In the genomic region with DNA sequence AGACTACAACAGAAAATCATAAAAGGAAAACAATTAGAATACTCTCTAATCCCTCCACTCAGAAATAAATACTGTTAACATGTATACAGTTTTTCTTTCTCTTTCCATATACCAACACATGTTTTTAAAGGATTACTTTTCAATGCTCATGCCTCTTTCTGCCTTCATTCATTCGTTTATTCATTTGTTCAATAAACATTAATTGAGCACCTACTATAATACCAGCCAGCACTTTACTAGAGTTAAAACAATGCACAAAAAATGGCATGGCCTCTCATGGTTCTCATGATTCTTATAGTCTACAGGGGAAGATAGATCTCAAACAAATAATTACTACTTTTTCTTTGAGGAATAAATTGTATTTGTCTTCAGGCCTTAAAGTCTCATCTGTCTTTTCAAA, we compare ENCODE assay signal across 2 cellular contexts.
TF ChIP-seq lines count a peak whose summit lies in the region.

No MANE protein-coding gene starts in this region.

TF ChIP-seq in SK-N-SH, 30 proteins besides CTCF, POLR2A, EP300 and RAD21 (continued from another document):
- TF ChIP-seq TAF1 (IDR thresholded peaks at IDR 0.05; ENCODE audit: borderline replicate concordance, low read depth, low read length) = no peak
- no peak for TF ChIP-seq ELF1 (IDR thresholded peaks at IDR 0.05)
- TF ChIP-seq, protein P1, sequence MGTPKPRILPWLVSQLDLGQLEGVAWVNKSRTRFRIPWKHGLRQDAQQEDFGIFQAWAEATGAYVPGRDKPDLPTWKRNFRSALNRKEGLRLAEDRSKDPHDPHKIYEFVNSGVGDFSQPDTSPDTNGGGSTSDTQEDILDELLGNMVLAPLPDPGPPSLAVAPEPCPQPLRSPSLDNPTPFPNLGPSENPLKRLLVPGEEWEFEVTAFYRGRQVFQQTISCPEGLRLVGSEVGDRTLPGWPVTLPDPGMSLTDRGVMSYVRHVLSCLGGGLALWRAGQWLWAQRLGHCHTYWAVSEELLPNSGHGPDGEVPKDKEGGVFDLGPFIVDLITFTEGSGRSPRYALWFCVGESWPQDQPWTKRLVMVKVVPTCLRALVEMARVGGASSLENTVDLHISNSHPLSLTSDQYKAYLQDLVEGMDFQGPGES (IDR thresholded peaks at IDR 0.05; ENCODE audit: low read depth, low read length) = no peak
- no peak for TF ChIP-seq FOXJ3 (CRISPR knock-in tag; IDR thresholded peaks at IDR 0.05)
- TF ChIP-seq, protein P2, sequence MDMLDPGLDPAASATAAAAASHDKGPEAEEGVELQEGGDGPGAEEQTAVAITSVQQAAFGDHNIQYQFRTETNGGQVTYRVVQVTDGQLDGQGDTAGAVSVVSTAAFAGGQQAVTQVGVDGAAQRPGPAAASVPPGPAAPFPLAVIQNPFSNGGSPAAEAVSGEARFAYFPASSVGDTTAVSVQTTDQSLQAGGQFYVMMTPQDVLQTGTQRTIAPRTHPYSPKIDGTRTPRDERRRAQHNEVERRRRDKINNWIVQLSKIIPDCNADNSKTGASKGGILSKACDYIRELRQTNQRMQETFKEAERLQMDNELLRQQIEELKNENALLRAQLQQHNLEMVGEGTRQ (IDR thresholded peaks at IDR 0.05; ENCODE audit: borderline replicate concordance, low read depth, low read length) = no peak
- TF ChIP-seq RFX5 (IDR thresholded peaks at IDR 0.05; ENCODE audit: low read length) = no peak
- TF ChIP-seq NRF1 (IDR thresholded peaks at IDR 0.05; ENCODE audit: low read depth, low read length) = no peak

TF ChIP-seq in SK-N-SH treated with all-trans-retinoic acid at 6 μM for 48 hours, 23 proteins besides CTCF, POLR2A, EP300 and RAD21 (continued from another document):
- TF ChIP-seq, protein P3, sequence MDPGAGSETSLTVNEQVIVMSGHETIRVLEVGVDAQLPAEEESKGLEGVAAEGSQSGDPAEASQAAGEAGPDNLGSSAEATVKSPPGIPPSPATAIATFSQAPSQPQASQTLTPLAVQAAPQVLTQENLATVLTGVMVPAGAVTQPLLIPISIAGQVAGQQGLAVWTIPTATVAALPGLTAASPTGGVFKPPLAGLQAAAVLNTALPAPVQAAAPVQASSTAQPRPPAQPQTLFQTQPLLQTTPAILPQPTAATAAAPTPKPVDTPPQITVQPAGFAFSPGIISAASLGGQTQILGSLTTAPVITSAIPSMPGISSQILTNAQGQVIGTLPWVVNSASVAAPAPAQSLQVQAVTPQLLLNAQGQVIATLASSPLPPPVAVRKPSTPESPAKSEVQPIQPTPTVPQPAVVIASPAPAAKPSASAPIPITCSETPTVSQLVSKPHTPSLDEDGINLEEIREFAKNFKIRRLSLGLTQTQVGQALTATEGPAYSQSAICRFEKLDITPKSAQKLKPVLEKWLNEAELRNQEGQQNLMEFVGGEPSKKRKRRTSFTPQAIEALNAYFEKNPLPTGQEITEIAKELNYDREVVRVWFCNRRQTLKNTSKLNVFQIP (CRISPR knock-in tag; IDR thresholded peaks at IDR 0.05; ENCODE audit: borderline replicate concordance, low read depth) = no peak
- no peak for TF ChIP-seq SNAI2 (CRISPR knock-in tag; IDR thresholded peaks at IDR 0.05)
- TF ChIP-seq, protein P4, sequence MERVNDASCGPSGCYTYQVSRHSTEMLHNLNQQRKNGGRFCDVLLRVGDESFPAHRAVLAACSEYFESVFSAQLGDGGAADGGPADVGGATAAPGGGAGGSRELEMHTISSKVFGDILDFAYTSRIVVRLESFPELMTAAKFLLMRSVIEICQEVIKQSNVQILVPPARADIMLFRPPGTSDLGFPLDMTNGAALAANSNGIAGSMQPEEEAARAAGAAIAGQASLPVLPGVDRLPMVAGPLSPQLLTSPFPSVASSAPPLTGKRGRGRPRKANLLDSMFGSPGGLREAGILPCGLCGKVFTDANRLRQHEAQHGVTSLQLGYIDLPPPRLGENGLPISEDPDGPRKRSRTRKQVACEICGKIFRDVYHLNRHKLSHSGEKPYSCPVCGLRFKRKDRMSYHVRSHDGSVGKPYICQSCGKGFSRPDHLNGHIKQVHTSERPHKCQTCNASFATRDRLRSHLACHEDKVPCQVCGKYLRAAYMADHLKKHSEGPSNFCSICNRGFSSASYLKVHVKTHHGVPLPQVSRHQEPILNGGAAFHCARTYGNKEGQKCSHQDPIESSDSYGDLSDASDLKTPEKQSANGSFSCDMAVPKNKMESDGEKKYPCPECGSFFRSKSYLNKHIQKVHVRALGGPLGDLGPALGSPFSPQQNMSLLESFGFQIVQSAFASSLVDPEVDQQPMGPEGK (CRISPR knock-in tag; IDR thresholded peaks at IDR 0.05; ENCODE audit: borderline replicate concordance) = no peak
- TF ChIP-seq, protein P5, sequence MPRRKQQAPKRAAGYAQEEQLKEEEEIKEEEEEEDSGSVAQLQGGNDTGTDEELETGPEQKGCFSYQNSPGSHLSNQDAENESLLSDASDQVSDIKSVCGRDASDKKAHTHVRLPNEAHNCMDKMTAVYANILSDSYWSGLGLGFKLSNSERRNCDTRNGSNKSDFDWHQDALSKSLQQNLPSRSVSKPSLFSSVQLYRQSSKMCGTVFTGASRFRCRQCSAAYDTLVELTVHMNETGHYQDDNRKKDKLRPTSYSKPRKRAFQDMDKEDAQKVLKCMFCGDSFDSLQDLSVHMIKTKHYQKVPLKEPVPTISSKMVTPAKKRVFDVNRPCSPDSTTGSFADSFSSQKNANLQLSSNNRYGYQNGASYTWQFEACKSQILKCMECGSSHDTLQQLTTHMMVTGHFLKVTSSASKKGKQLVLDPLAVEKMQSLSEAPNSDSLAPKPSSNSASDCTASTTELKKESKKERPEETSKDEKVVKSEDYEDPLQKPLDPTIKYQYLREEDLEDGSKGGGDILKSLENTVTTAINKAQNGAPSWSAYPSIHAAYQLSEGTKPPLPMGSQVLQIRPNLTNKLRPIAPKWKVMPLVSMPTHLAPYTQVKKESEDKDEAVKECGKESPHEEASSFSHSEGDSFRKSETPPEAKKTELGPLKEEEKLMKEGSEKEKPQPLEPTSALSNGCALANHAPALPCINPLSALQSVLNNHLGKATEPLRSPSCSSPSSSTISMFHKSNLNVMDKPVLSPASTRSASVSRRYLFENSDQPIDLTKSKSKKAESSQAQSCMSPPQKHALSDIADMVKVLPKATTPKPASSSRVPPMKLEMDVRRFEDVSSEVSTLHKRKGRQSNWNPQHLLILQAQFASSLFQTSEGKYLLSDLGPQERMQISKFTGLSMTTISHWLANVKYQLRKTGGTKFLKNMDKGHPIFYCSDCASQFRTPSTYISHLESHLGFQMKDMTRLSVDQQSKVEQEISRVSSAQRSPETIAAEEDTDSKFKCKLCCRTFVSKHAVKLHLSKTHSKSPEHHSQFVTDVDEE (CRISPR knock-in tag; IDR thresholded peaks at IDR 0.05) = no peak
- no peak for TF ChIP-seq ZNF565 (CRISPR knock-in tag; conservative IDR thresholded peaks at IDR 0.05; ENCODE audit: low read depth)
- TF ChIP-seq, protein P6, sequence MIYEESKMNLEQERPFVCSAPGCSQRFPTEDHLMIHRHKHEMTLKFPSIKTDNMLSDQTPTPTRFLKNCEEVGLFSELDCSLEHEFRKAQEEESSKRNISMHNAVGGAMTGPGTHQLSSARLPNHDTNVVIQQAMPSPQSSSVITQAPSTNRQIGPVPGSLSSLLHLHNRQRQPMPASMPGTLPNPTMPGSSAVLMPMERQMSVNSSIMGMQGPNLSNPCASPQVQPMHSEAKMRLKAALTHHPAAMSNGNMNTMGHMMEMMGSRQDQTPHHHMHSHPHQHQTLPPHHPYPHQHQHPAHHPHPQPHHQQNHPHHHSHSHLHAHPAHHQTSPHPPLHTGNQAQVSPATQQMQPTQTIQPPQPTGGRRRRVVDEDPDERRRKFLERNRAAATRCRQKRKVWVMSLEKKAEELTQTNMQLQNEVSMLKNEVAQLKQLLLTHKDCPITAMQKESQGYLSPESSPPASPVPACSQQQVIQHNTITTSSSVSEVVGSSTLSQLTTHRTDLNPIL (CRISPR knock-in tag; IDR thresholded peaks at IDR 0.05; ENCODE audit: low read depth) = no peak
- no peak for TF ChIP-seq BACH2 (CRISPR knock-in tag; IDR thresholded peaks at IDR 0.05; ENCODE audit: borderline replicate concordance)
- TF ChIP-seq ZNF8 (CRISPR knock-in tag; IDR thresholded peaks at IDR 0.05) = no peak
- TF ChIP-seq ZC3H10 (CRISPR knock-in tag; IDR thresholded peaks at IDR 0.05) = no peak
- TF ChIP-seq ESRRG (CRISPR knock-in tag; IDR thresholded peaks at IDR 0.05) = no peak
